In the genomic region with DNA sequence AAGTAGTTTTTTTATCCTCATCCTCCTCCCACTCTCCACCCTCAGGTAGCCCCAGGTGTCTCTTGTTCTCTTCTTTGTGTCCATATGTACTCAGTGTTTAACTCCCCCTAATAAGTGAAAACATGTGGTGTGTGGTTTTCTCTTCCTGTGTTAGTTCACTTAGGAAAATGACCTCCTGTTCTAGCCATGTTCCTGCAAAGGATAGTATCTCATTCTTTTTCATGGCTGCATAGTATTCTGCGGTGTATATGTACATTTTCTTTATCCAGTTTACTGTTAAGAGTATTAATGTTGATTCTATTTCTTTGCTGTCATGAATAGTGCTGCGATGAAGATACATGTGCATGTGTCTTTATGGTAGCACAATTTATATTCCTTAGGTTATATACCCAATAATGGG, we compare ENCODE assay signal across 9 cellular contexts.
"Had no signal": no experiment of that assay in that cellular context is flagged by ENCODE, and none has a peak within 500 bp of the region (broad histone marks: within the 10 kb centered on the region; RNA-seq: fewer than 3 reads in every experiment).

No MANE protein-coding gene starts in this region.

- FAIRE-seq: H54 had no signal

- ATAC-seq: GM23338, HCT116 had no signal

- H3K4me1 ChIP-seq: HAP-1 had no signal

- H3K9me3 Mint-ChIP-seq: GM23338, HFFc6 had no signal

- H3K9ac ChIP-seq: GM23248 had no signal

- H3K9me3 ChIP-seq: HAP-1 had no signal

- H3K27ac Mint-ChIP-seq: GM23338, H9, HFFc6 had no signal

- H3K4me3 ChIP-seq: GM23248, GM23338, HAP-1 had no signal

- H3K27ac ChIP-seq: GM23248 had no signal

- H3K36me3 ChIP-seq: HAP-1 had no signal

- DNase-seq: GOT3, H7, H9, HFFc6 had no signal

- H3K4me3 Mint-ChIP-seq: GM23338, H9, HFFc6 had no signal

- H3K4me1 Mint-ChIP-seq: GM23338 had no signal

- H3K4me2 ChIP-seq: GM23338 had no signal

- H2AFZ ChIP-seq: GM23248, GM23338 had no signal
